In the genomic region with DNA sequence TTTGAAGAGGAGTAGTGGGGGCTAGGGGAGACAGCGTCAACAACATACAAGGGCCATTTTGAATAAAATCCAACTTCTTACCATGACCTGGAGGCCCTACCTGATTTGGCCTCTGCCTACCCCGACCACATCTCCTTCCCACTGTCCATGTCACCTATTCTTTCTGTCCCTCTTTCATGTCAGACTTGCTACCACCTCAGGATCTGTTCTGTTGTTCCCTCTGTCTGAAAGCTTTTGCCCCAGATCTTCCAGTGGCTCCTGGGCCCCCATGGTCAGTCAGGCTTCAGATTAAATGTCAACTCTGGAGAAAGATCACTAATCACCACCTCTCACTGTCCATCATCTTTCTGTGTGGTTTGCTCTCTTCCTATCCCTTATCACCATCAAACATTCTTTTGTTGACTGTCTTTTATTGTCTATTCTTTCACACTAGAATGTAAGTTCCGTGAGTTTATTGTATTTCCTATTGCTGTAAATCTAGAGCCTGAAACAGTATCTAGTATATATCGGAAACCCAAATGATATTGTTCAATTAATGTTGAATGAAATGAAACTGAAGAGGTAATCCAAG, we compare ENCODE assay signal across 9 cellular contexts. TPM values are rescaled to one million over a fixed set of nuclear protein-coding genes. Genes with fewer than 3 reads are reported as not detected.
DNase-seq lines count a peak whose midpoint lies in the region; ATAC-seq and TF ChIP-seq lines count a peak whose summit lies in the region.
"Had no signal": no experiment of that assay in that cellular context is flagged by ENCODE, and none has a peak within 500 bp of the region (broad histone marks: within the 10 kb centered on the region; RNA-seq: fewer than 3 reads in every experiment).

No MANE protein-coding gene starts in this region.

- no peaks in the 10 kb centered on the region for H3F3A ChIP-seq in OCI-LY1 (ENCODE audit: insufficient read depth, low read length)

- no peaks in the 10 kb centered on the region for H3K9me3 ChIP-seq in CD4-positive, alpha-beta T cell (ENCODE audit: control insufficient read depth, low read length)
- H3K9me3 ChIP-seq in OCI-LY1 (ENCODE audit: low read length): no peaks in the 10 kb centered on the region
- H3K9me3 ChIP-seq in neutrophil: no peaks in the 10 kb centered on the region
- H3K9me3 ChIP-seq: SJSA1 had no signal

- H3K36me3 Mint-ChIP-seq in CD4-positive, alpha-beta T cell (ENCODE audit: low read depth): peaks cover 6% of the 10 kb centered on the region

- H3K4me2 ChIP-seq in OCI-LY1 (ENCODE audit: low read length): peak overlapping the region; percentile 90

- H3K4me1 ChIP-seq in OCI-LY1 (ENCODE audit: insufficient read depth, low read length, severe bottlenecking) (peaks cover 36% of the 10 kb centered on the region), neutrophil (ENCODE audit: control insufficient read depth in 1 of 2, insufficient read depth in 1 of 2, low read depth in 1 of 2, low read length in 1 of 2) (peaks cover 40 to 44% of the 10 kb centered on the region in 2 experiments)

- DNase-seq in CD4-positive, alpha-beta T cell: no peak
- DNase-seq in dorsolateral prefrontal cortex: no peak
- DNase-seq in NCI-H446 treated with DMSO at 0.1 percent for 48 hours (lab: John Stamatoyannopoulos, UW): no peak
- no peak for DNase-seq in inferior parietal cortex (ENCODE audit: extremely low spot score)
- DNase-seq in NCI-H774 (lab: John Stamatoyannopoulos, UW): no peak
- DNase-seq in NCI-H2227 treated with DMSO at 0.1 percent for 48 hours (lab: John Stamatoyannopoulos, UW): no peak

- H2AFZ ChIP-seq in OCI-LY1 (ENCODE audit: low read length): peak overlapping the region; percentile 87

- H4K20me1 ChIP-seq in OCI-LY1 (ENCODE audit: insufficient read depth, low read length): no peaks in the 10 kb centered on the region

- no peaks in the 10 kb centered on the region for H3K27me3 Mint-ChIP-seq in CD4-positive, alpha-beta T cell

- no peaks in the 10 kb centered on the region for H3K9me2 ChIP-seq in OCI-LY1 (ENCODE audit: low read depth, low read length)

- peak overlapping the region; percentile 24 for H3K27ac ChIP-seq in CD4-positive, alpha-beta T cell (ENCODE audit: low read depth, low read length)
- H3K27ac ChIP-seq in OCI-LY1 (ENCODE audit: low read depth, low read length, poor library complexity, severe bottlenecking) (no peak overlapping the region), dorsolateral prefrontal cortex (peak overlapping the region; percentile 68 to 99 (median 96)), neutrophil (peak overlapping the region; percentile 91)
- H3K27ac ChIP-seq: SJSA1 had no signal

- TF ChIP-seq CTCF in CD4-positive, alpha-beta T cell (IDR thresholded peaks at IDR 0.05): no peak
- TF ChIP-seq CTCF in OCI-LY1 (IDR thresholded peaks at IDR 0.05; ENCODE audit: low read length): no peak
- TF ChIP-seq CTCF in dorsolateral prefrontal cortex (IDR thresholded peaks at IDR 0.05 in 54 of 56, conservative IDR thresholded peaks at IDR 0.05 in 2 of 56; ENCODE audit: low read depth in 1 of 56, partially characterized antibody in 56 of 56): no peak
- no peak for TF ChIP-seq CTCF in neutrophil (IDR thresholded peaks at IDR 0.05)

- peak overlapping the region; percentile 94 for H3K4me3 Mint-ChIP-seq in CD4-positive, alpha-beta T cell

- CTCF ChIA-PET in CD4-positive, alpha-beta T cell (lab: Charles Lee): no interaction called here

- POLR2A ChIA-PET in CD4-positive, alpha-beta T cell (lab: Charles Lee): interaction anchor here (1.8 to 3.5 kb wide), 3 partner anchors 14 to 32 kb away, joined by 5 to 21 read pairs (median 5); partner anchors contain the start of gene APC

- peaks cover 3% of the 10 kb centered on the region; the same call in 1 of the 2 replicates for H3K36me3 ChIP-seq in OCI-LY1 (ENCODE audit: insufficient read depth, low read length)
- no peaks in the 10 kb centered on the region for H3K36me3 ChIP-seq in neutrophil

- intact Hi-C loops in CD4-positive, alpha-beta T cell (cut with DNase I, micrococcal nuclease): loop anchor here (5.0 to 10.0 kb wide), 8 partner anchors 36 to 1612 kb away; partner anchors contain the start of genes DCP2 (in 1 of the 2), NREP (in 1 of the 2), REEP5 (in 1 of the 2) and SRP19 (in 1 of the 2)
- intact Hi-C loops in dorsolateral prefrontal cortex (cut with DNase I): loop anchor here (1.0 to 2.0 kb wide), 3 partner anchors 30 to 154 kb away; partner anchors contain the start of gene APC (in 2 of the 2)

- no peak for ATAC-seq in CD4-positive, alpha-beta T cell (ENCODE audit: poor library complexity)

- peaks cover 28% of the 10 kb centered on the region for H3K79me2 ChIP-seq in OCI-LY1 (ENCODE audit: insufficient read depth, low read length)

- peaks cover 53% of the 10 kb centered on the region for H3K4me1 Mint-ChIP-seq in CD4-positive, alpha-beta T cell (ENCODE audit: low read depth)

- H3K9me3 Mint-ChIP-seq in CD4-positive, alpha-beta T cell: no peaks in the 10 kb centered on the region

- H3K27me3 ChIP-seq in CD4-positive, alpha-beta T cell (ENCODE audit: control insufficient read depth, insufficient read depth, low read length): no peaks in the 10 kb centered on the region
- H3K27me3 ChIP-seq in OCI-LY1 (ENCODE audit: insufficient read depth, low read length): no peaks in the 10 kb centered on the region
- no peaks in the 10 kb centered on the region for H3K27me3 ChIP-seq in dorsolateral prefrontal cortex
- H3K27me3 ChIP-seq in neutrophil: no peaks in the 10 kb centered on the region
- H3K27me3 ChIP-seq: SJSA1 had no signal

- H3K27ac Mint-ChIP-seq in CD4-positive, alpha-beta T cell: peak overlapping the region; percentile 83

- H3K4me3 ChIP-seq in OCI-LY1 (ENCODE audit: low read depth, low read length, poor library complexity, severe bottlenecking): peak overlapping the region; percentile 80
- peak overlapping the region; percentile 68 to 100 (median 94) for H3K4me3 ChIP-seq in dorsolateral prefrontal cortex
- H3K4me3 ChIP-seq in neutrophil (ENCODE audit: low read depth in 1 of 2, low read length in 1 of 2): peak overlapping the region in 1 of 2 experiments; percentile 94

- H3K9ac ChIP-seq in OCI-LY1 (ENCODE audit: low read length): peak overlapping the region; percentile 55

RNA-seq across cellular contexts. Expression of gene APC, which starts 31.2 kb away (rescaled TPM):
- 10 to 100 TPM; 21.8 to 22.8 TPM for total RNA-seq in CD4-positive, alpha-beta T cell
- 100 to 1,000 TPM; 149 to 320 (median 208) TPM for total RNA-seq in dorsolateral prefrontal cortex

Comparison
In these comparisons a context has a peak if more than half of its experiments do, and no peak if none do; other contexts are left out.
1. RNA of gene APC, which starts 31.2 kb away (total RNA-seq): 149 to 320 TPM in dorsolateral prefrontal cortex; 21.8 to 22.8 TPM in CD4-positive, alpha-beta T cell; every median in the first group is over 4 times any median in the second.